Comparison of ENCODE assay signal across 1 cellular context in the genomic region with DNA sequence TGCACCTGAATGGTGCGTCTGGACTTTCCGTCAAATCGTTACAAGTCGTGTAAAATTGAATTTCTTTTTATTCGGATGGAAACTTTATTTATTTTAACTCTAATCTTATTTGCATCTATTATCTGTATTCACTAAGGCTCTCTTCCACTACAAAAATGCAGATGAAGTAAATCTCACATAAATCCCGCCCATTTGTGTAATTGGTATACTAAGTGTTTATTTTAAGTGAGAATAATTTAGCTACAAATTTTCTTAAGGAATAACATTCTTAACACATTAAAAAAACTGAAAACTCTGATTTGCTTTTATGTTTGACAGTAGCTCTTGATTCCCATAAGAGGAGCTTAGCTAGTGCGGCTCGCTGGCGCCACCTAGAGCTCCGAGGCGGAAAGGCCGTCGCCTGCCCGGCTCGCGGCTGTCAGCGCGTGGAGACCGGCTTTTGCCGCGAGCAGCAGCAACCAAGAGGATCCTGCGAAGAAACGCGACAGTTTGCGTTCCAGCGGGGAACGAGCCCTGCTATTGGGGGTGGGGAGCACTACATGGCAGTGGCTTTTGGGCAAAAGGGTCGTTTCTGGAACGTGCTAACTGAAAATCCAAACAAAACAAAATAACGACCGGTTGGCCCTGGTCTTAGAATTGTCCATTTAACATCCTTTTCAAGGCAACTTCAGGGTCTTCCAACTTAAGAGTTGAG.
TF ChIP-seq lines count a peak whose summit lies in the region.

No MANE protein-coding gene starts in this region.

TF ChIP-seq in HepG2, 621 proteins besides CTCF, POLR2A, EP300 and RAD21 (continued from another document and continues in another):
- TF ChIP-seq, protein P1, sequence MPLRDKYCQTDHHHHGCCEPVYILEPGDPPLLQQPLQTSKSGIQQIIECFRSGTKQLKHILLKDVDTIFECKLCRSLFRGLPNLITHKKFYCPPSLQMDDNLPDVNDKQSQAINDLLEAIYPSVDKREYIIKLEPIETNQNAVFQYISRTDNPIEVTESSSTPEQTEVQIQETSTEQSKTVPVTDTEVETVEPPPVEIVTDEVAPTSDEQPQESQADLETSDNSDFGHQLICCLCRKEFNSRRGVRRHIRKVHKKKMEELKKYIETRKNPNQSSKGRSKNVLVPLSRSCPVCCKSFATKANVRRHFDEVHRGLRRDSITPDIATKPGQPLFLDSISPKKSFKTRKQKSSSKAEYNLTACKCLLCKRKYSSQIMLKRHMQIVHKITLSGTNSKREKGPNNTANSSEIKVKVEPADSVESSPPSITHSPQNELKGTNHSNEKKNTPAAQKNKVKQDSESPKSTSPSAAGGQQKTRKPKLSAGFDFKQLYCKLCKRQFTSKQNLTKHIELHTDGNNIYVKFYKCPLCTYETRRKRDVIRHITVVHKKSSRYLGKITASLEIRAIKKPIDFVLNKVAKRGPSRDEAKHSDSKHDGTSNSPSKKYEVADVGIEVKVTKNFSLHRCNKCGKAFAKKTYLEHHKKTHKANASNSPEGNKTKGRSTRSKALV (CRISPR knock-in tag; IDR thresholded peaks at IDR 0.05) = peak; percentile 85; the same call in 1 of the 2 replicates
- TF ChIP-seq MTA1 (CRISPR knock-in tag; IDR thresholded peaks at IDR 0.05; ENCODE audit: borderline replicate concordance) = no peak; the same call in 1 of the 2 replicates
- no peak for TF ChIP-seq ZNF577 (CRISPR knock-in tag; IDR thresholded peaks at IDR 0.05; ENCODE audit: borderline replicate concordance, low read depth)
- no peak for TF ChIP-seq ZEB1 (IDR thresholded peaks at IDR 0.05; ENCODE audit: insufficient replicate concordance, low read depth)
- TF ChIP-seq, protein P2, sequence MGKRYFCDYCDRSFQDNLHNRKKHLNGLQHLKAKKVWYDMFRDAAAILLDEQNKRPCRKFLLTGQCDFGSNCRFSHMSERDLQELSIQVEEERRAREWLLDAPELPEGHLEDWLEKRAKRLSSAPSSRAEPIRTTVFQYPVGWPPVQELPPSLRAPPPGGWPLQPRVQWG (CRISPR knock-in tag; IDR thresholded peaks at IDR 0.05; ENCODE audit: borderline replicate concordance, low read depth) = no peak
- TF ChIP-seq, protein P3, sequence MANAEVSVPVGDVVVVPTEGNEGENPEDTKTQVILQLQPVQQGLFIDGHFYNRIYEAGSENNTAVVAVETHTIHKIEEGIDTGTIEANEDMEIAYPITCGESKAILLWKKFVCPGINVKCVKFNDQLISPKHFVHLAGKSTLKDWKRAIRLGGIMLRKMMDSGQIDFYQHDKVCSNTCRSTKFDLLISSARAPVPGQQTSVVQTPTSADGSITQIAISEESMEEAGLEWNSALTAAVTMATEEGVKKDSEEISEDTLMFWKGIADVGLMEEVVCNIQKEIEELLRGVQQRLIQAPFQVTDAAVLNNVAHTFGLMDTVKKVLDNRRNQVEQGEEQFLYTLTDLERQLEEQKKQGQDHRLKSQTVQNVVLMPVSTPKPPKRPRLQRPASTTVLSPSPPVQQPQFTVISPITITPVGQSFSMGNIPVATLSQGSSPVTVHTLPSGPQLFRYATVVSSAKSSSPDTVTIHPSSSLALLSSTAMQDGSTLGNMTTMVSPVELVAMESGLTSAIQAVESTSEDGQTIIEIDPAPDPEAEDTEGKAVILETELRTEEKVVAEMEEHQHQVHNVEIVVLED (CRISPR knock-in tag; IDR thresholded peaks at IDR 0.05; ENCODE audit: borderline replicate concordance) = 0 out of 2 replicates have a peak, but pooled peaks have one; percentile 39
- TF ChIP-seq MLLT10 (CRISPR knock-in tag; IDR thresholded peaks at IDR 0.05) = no peak
- TF ChIP-seq, protein P4, sequence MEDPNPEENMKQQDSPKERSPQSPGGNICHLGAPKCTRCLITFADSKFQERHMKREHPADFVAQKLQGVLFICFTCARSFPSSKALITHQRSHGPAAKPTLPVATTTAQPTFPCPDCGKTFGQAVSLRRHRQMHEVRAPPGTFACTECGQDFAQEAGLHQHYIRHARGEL (CRISPR knock-in tag; IDR thresholded peaks at IDR 0.05) = no peak
- TF ChIP-seq, protein P5, sequence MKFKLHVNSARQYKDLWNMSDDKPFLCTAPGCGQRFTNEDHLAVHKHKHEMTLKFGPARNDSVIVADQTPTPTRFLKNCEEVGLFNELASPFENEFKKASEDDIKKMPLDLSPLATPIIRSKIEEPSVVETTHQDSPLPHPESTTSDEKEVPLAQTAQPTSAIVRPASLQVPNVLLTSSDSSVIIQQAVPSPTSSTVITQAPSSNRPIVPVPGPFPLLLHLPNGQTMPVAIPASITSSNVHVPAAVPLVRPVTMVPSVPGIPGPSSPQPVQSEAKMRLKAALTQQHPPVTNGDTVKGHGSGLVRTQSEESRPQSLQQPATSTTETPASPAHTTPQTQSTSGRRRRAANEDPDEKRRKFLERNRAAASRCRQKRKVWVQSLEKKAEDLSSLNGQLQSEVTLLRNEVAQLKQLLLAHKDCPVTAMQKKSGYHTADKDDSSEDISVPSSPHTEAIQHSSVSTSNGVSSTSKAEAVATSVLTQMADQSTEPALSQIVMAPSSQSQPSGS (CRISPR knock-in tag; IDR thresholded peaks at IDR 0.05) = 0 out of 2 replicates have a peak, but pooled peaks have one; percentile 41
- no peak for TF ChIP-seq RBM22 (optimal IDR thresholded peaks at IDR 0.05; ENCODE audit: low read length)
- 0 out of 2 replicates have a peak, but pooled peaks have one; percentile 47 for TF ChIP-seq FOXO1 (CRISPR knock-in tag; IDR thresholded peaks at IDR 0.05)
- TF ChIP-seq HDAC2 (CRISPR knock-in tag; IDR thresholded peaks at IDR 0.05) = 0 out of 2 replicates have a peak, but pooled peaks have one; percentile 16
- no peak for TF ChIP-seq ZNF20 (CRISPR knock-in tag; IDR thresholded peaks at IDR 0.05)
- TF ChIP-seq, protein P6, sequence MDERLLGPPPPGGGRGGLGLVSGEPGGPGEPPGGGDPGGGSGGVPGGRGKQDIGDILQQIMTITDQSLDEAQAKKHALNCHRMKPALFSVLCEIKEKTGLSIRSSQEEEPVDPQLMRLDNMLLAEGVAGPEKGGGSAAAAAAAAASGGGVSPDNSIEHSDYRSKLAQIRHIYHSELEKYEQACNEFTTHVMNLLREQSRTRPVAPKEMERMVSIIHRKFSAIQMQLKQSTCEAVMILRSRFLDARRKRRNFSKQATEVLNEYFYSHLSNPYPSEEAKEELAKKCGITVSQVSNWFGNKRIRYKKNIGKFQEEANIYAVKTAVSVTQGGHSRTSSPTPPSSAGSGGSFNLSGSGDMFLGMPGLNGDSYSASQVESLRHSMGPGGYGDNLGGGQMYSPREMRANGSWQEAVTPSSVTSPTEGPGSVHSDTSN (CRISPR knock-in tag; IDR thresholded peaks at IDR 0.05) = no peak
- TF ChIP-seq SAFB2 (CRISPR knock-in tag; IDR thresholded peaks at IDR 0.05; ENCODE audit: borderline replicate concordance, low read depth) = no peak
- TF ChIP-seq, protein P7, sequence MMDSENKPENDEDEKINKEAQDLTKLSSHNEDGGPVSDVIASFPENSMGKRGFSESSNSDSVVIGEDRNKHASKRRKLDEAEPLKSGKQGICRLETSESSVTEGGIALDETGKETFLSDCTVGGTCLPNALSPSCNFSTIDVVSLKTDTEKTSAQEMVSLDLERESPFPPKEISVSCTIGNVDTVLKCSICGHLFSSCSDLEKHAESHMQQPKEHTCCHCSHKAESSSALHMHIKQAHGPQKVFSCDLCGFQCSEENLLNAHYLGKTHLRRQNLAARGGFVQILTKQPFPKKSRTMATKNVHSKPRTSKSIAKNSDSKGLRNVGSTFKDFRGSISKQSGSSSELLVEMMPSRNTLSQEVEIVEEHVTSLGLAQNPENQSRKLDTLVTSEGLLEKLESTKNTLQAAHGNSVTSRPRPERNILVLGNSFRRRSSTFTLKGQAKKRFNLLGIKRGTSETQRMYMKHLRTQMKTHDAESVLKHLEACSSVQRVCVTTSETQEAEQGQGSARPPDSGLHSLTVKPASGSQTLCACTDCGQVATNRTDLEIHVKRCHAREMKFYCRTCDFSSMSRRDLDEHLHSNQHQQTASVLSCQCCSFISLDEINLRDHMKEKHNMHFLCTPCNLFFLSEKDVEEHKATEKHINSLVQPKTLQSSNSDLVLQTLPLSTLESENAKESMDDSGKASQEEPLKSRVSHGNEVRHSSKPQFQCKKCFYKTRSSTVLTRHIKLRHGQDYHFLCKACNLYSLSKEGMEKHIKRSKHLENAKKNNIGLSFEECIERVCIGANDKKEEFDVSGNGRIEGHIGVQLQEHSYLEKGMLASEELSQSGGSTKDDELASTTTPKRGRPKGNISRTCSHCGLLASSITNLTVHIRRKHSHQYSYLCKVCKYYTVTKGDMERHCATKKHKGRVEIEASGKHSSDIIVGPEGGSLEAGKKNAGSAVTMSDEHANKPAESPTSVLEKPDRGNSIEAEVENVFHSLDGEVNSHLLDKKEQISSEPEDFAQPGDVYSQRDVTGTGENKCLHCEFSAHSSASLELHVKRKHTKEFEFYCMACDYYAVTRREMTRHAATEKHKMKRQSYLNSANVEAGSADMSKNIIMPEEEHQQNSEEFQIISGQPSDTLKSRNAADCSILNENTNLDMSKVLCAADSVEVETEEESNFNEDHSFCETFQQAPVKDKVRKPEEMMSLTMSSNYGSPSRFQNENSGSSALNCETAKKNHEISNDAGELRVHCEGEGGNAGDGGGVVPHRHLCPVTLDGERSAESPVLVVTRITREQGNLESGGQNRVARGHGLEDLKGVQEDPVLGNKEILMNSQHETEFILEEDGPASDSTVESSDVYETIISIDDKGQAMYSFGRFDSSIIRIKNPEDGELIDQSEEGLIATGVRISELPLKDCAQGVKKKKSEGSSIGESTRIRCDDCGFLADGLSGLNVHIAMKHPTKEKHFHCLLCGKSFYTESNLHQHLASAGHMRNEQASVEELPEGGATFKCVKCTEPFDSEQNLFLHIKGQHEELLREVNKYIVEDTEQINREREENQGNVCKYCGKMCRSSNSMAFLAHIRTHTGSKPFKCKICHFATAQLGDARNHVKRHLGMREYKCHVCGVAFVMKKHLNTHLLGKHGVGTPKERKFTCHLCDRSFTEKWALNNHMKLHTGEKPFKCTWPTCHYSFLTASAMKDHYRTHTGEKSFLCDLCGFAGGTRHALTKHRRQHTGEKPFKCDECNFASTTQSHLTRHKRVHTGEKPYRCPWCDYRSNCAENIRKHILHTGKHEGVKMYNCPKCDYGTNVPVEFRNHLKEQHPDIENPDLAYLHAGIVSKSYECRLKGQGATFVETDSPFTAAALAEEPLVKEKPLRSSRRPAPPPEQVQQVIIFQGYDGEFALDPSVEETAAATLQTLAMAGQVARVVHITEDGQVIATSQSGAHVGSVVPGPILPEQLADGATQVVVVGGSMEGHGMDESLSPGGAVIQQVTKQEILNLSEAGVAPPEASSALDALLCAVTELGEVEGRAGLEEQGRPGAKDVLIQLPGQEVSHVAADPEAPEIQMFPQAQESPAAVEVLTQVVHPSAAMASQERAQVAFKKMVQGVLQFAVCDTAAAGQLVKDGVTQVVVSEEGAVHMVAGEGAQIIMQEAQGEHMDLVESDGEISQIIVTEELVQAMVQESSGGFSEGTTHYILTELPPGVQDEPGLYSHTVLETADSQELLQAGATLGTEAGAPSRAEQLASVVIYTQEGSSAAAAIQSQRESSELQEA (CRISPR knock-in tag; IDR thresholded peaks at IDR 0.05; ENCODE audit: not compliant biosample characterization) = no peak
- peak; percentile 43; the same call in 1 of the 2 replicates for TF ChIP-seq ZNF556 (CRISPR knock-in tag; IDR thresholded peaks at IDR 0.05; ENCODE audit: borderline replicate concordance)
- peak; percentile 44; the same call in 1 of the 2 replicates for TF ChIP-seq HIVEP1 (CRISPR knock-in tag; IDR thresholded peaks at IDR 0.05)
- TF ChIP-seq CCDC6 (CRISPR knock-in tag; IDR thresholded peaks at IDR 0.05) = 0 out of 2 replicates have a peak, but pooled peaks have one; percentile 28
- TF ChIP-seq RCOR2 (CRISPR knock-in tag; IDR thresholded peaks at IDR 0.05) = 0 out of 2 replicates have a peak, but pooled peaks have one; percentile 27
- no peak for TF ChIP-seq ATAD3A (CRISPR knock-in tag; IDR thresholded peaks at IDR 0.05)
- TF ChIP-seq BHLHE40 (IDR thresholded peaks at IDR 0.05; ENCODE audit: low read length) = 0 out of 2 replicates have a peak, but pooled peaks have one; percentile 6
- TF ChIP-seq, protein P8, sequence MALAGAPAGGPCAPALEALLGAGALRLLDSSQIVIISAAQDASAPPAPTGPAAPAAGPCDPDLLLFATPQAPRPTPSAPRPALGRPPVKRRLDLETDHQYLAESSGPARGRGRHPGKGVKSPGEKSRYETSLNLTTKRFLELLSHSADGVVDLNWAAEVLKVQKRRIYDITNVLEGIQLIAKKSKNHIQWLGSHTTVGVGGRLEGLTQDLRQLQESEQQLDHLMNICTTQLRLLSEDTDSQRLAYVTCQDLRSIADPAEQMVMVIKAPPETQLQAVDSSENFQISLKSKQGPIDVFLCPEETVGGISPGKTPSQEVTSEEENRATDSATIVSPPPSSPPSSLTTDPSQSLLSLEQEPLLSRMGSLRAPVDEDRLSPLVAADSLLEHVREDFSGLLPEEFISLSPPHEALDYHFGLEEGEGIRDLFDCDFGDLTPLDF (CRISPR knock-in tag; IDR thresholded peaks at IDR 0.05) = no peak
- no peak for TF ChIP-seq MAFK (conservative IDR thresholded peaks at IDR 0.05 in 1 of 2, IDR thresholded peaks at IDR 0.05 in 1 of 2; ENCODE audit: low read length in 2 of 2)
- TF ChIP-seq, protein P9, sequence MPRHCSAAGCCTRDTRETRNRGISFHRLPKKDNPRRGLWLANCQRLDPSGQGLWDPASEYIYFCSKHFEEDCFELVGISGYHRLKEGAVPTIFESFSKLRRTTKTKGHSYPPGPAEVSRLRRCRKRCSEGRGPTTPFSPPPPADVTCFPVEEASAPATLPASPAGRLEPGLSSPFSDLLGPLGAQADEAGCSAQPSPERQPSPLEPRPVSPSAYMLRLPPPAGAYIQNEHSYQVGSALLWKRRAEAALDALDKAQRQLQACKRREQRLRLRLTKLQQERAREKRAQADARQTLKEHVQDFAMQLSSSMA (CRISPR knock-in tag; IDR thresholded peaks at IDR 0.05) = no peak
- TF ChIP-seq, protein P10, sequence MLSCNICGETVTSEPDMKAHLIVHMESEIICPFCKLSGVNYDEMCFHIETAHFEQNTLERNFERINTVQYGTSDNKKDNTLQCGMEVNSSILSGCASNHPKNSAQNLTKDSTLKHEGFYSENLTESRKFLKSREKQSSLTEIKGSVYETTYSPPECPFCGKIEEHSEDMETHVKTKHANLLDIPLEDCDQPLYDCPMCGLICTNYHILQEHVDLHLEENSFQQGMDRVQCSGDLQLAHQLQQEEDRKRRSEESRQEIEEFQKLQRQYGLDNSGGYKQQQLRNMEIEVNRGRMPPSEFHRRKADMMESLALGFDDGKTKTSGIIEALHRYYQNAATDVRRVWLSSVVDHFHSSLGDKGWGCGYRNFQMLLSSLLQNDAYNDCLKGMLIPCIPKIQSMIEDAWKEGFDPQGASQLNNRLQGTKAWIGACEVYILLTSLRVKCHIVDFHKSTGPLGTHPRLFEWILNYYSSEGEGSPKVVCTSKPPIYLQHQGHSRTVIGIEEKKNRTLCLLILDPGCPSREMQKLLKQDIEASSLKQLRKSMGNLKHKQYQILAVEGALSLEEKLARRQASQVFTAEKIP (CRISPR knock-in tag; IDR thresholded peaks at IDR 0.05; ENCODE audit: borderline replicate concordance) = no peak
- TF ChIP-seq, protein P11, sequence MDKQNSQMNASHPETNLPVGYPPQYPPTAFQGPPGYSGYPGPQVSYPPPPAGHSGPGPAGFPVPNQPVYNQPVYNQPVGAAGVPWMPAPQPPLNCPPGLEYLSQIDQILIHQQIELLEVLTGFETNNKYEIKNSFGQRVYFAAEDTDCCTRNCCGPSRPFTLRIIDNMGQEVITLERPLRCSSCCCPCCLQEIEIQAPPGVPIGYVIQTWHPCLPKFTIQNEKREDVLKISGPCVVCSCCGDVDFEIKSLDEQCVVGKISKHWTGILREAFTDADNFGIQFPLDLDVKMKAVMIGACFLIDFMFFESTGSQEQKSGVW (CRISPR knock-in tag; IDR thresholded peaks at IDR 0.05; ENCODE audit: borderline replicate concordance) = no peak
- TF ChIP-seq ZNF777 (CRISPR knock-in tag; IDR thresholded peaks at IDR 0.05) = peak; percentile 31; the same call in 1 of the 2 replicates
- 0 out of 2 replicates have a peak, but pooled peaks have one; percentile 48 for TF ChIP-seq ZBTB3 (CRISPR knock-in tag; IDR thresholded peaks at IDR 0.05; ENCODE audit: borderline replicate concordance, low read depth)
